In genomic region chr19:3253270-3253669, GRCh38 we compare ENCODE assay signal across 25 cellular contexts. TPM values are rescaled to one million over a fixed set of nuclear protein-coding genes. Genes with fewer than 3 reads are reported as not detected.
A peak's percentile ranks its signal among the peaks of the same experiment; 100 is the strongest.
DNase-seq lines count a peak whose midpoint lies in the region; ATAC-seq and TF ChIP-seq lines count a peak whose summit lies in the region.
"Had no signal": no experiment of that assay in that cellular context is flagged by ENCODE, and none has a peak within 500 bp of the region (broad histone marks: within the 10 kb centered on the region; RNA-seq: fewer than 3 reads in every experiment).

No MANE protein-coding gene starts in this region.

- H3K27ac ChIP-seq in osteoblast (ENCODE audit: low read depth, low read length): no peak overlapping the region
- H3K27ac ChIP-seq: gastrocnemius medialis, Peyer's patch had no signal

- peaks cover 2% of the 10 kb centered on the region for H3K9me3 ChIP-seq in osteoblast (ENCODE audit: low read depth, low read length)
- H3K9me3 ChIP-seq: Caco-2 had no signal

- H3K79me2 ChIP-seq in osteoblast (ENCODE audit: insufficient read depth, low read length): no peaks in the 10 kb centered on the region

- TF ChIP-seq CTCF in osteoblast (IDR thresholded peaks at IDR 0.05; ENCODE audit: extremely low read depth, low read depth, low read length): no peak

- ATAC-seq in GM18873 (IDR thresholded peaks at IDR 0.05; ENCODE audit: low FRiP score, unreplicated experiment): no peak
- ATAC-seq: gastrocnemius medialis had no signal

- DNase-seq in DMS53 (lab: John Stamatoyannopoulos, UW) (peak; percentile 28), DMS53 treated with DMSO at 0.1 percent for 48 hours (lab: John Stamatoyannopoulos, UW; ENCODE audit: unreplicated experiment) (no peak), MV-4-11 (lab: John Stamatoyannopoulos, UW) (peak; percentile 13), amniotic epithelial cell (ENCODE audit: low read depth) (peak; percentile 18), osteoblast (ENCODE audit: insufficient read length, low spot score, missing footprints) (peak; percentile 60), middle frontal gyrus (ENCODE audit: extremely low spot score, low spot score) (no peak)
- DNase-seq in activated CD4-positive, CD25-positive, alpha-beta regulatory T cell treated with anti-CD3 and anti-CD28 coated beads, Interleukin-2, amount 50 U/mL, for 72 hours: no peak
- DNase-seq: activated B cell treated with CpG ODN at 0.5 μM for 24 hours; activated CD4-positive, alpha-beta memory T cell treated with anti-CD3 and anti-CD28 coated beads, Interleukin-2, amount 10 ng/mL, durations not matched to agents 7 days and 5 days; activated naive CD4-positive, alpha-beta T cell treated with anti-CD3 and anti-CD28 coated beads for 36 hours; activated T-cell treated with anti-CD3 and anti-CD28 coated beads, Interleukin-2, amount 50 U/mL, for 1 hour; anterior cingulate cortex; Caco-2; gastrocnemius medialis; GDM1; hypothalamus; NCI-H1436 treated with DMSO at 0.1 percent for 48 hours; NCI-H2171; nucleus accumbens; Peyer's patch; stimulated activated CD4-positive, alpha-beta T cell treated with anti-CD3 and anti-CD28 coated beads, Interleukin-4, amount 100 ng/mL, for 4 hours had no signal

- no peaks in the 10 kb centered on the region for H3K4me1 ChIP-seq in osteoblast (ENCODE audit: insufficient read depth, low read length)
- H3K4me1 ChIP-seq: Caco-2, gastrocnemius medialis, Peyer's patch had no signal

- H4K20me1 ChIP-seq in osteoblast (ENCODE audit: insufficient read depth, low read length): no peaks in the 10 kb centered on the region

- H3K36me3 ChIP-seq in osteoblast (ENCODE audit: insufficient read depth, low read length): no peaks in the 10 kb centered on the region
- H3K36me3 ChIP-seq: gastrocnemius medialis, Peyer's patch had no signal

- H3K27me3 ChIP-seq in osteoblast (ENCODE audit: insufficient read depth, low read length): no peaks in the 10 kb centered on the region
- H3K27me3 ChIP-seq: Peyer's patch had no signal

- no peak overlapping the region for H3K4me3 ChIP-seq in osteoblast (ENCODE audit: insufficient read depth, low read length)
- H3K4me3 ChIP-seq: gastrocnemius medialis, lung, Peyer's patch had no signal

- no peak overlapping the region for H3K4me2 ChIP-seq in osteoblast (ENCODE audit: insufficient read depth, low read length)

- H2AFZ ChIP-seq in osteoblast (ENCODE audit: low read length): no peak overlapping the region

RNA-seq across cellular contexts. Expression of gene CELF5, which starts 28.8 kb away (rescaled TPM):
- total RNA-seq in osteoblast: not detected in 2 replicates
- total RNA-seq: A172; activated B cell treated with CpG ODN at 0.5 μM for 24 hours; activated naive CD4-positive, alpha-beta T cell treated with anti-CD3 and anti-CD28 coated beads for 36 hours; gastrocnemius medialis; M059J; Peyer's patch had no signal

Comparison
In these comparisons a context has a peak if more than half of its experiments do, and no peak if none do; other contexts are left out.
1. DNase-seq: peak in DMS53 (single experiment), MV-4-11 (single experiment), amniotic epithelial cell (single experiment) and osteoblast (single experiment); none in DMS53 treated with DMSO at 0.1 percent for 48 hours (single experiment), middle frontal gyrus (single experiment) and activated CD4-positive, CD25-positive, alpha-beta regulatory T cell treated with anti-CD3 and anti-CD28 coated beads, Interleukin-2, amount 50 U/mL, for 72 hours (single experiment).